8 cellular contexts compared by ENCODE assay signal in the genomic region with DNA sequence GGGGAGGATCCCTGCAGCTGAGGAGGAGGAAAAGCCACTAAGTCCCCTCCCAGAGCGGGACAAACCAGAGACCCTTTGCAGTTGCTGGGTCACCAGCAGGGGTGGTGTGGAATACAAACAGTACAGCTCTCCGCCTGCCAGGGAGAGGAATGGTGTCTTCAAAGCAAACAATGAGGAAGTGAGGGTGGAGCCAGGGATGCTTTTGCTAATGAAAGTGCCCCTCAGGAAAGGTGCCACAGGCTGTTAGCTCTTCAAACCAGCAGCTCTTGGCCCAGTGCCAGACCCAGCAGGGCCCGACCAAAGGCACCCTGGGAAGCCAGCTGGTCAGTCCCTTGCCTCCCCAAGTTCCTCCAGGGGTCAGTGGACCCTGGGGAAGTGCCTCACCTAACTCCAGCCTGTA.
DNase-seq lines count a peak whose midpoint lies in the region; ATAC-seq and TF ChIP-seq lines count a peak whose summit lies in the region.

No MANE protein-coding gene starts in this region.

- no peak overlapping the region for H3K27ac ChIP-seq in iPS DF 6.9 (ENCODE audit: low read length)
- no peak overlapping the region for H3K27ac ChIP-seq in effector memory CD4-positive, alpha-beta T cell (ENCODE audit: insufficient read depth, low read length, poor library complexity, severe bottlenecking)
- H3K27ac ChIP-seq in suprapubic skin: no peak overlapping the region

- H3K4me1 ChIP-seq in NT2/D1 (ENCODE audit: insufficient read depth, insufficient read length): peaks cover 2% of the 10 kb centered on the region
- peaks cover 3% of the 10 kb centered on the region for H3K4me1 ChIP-seq in iPS DF 6.9 (ENCODE audit: control insufficient read depth, insufficient read depth, low read length)
- no peaks in the 10 kb centered on the region for H3K4me1 ChIP-seq in effector memory CD4-positive, alpha-beta T cell (ENCODE audit: control insufficient read depth, insufficient read depth, low read length, poor library complexity, severe bottlenecking)
- H3K4me1 ChIP-seq in suprapubic skin: peaks cover 4% of the 10 kb centered on the region

- H3K4me3 ChIP-seq in NT2/D1 (ENCODE audit: insufficient read length, low read depth) (no peak overlapping the region), iPS DF 6.9 (ENCODE audit: low read length) (no peak overlapping the region), suprapubic skin (no peak overlapping the region)
- H3K4me3 ChIP-seq in effector memory CD4-positive, alpha-beta T cell (ENCODE audit: insufficient read depth, low read depth, low read length, poor library complexity, severe bottlenecking): no peak overlapping the region

- no peak for TF ChIP-seq CTCF in suprapubic skin (IDR thresholded peaks at IDR 0.05)

- H3K36me3 ChIP-seq in NT2/D1 (ENCODE audit: insufficient read depth, insufficient read length, low read length) (peaks cover 15% of the 10 kb centered on the region), iPS DF 6.9 (ENCODE audit: control insufficient read depth, insufficient read depth, low read length) (no peaks in the 10 kb centered on the region), suprapubic skin (peaks cover 12% of the 10 kb centered on the region)
- peaks cover 9% of the 10 kb centered on the region for H3K36me3 ChIP-seq in effector memory CD4-positive, alpha-beta T cell (ENCODE audit: control insufficient read depth, insufficient read depth, low read length)

- ATAC-seq in GM21526 (IDR thresholded peaks at IDR 0.05; ENCODE audit: low FRiP score, unreplicated experiment): no peak

- DNase-seq in Caki2 (ENCODE audit: low read depth) (peak; percentile 7), NT2/D1 (ENCODE audit: low read depth, low spot score) (peak; percentile 23), iPS DF 6.9 (ENCODE audit: low read depth, low spot score) (peak; percentile 33), HCEC 1CT (no peak), suprapubic skin (ENCODE audit: low spot score in 2 of 2) (no peak)
- no peak for DNase-seq in effector memory CD4-positive, alpha-beta T cell

- TF ChIP-seq EP300 in Ishikawa (IDR thresholded peaks at IDR 0.05; ENCODE audit: borderline replicate concordance) (no peak), suprapubic skin (IDR thresholded peaks at IDR 0.05) (no peak)

- H3K9me3 ChIP-seq in NT2/D1 (ENCODE audit: insufficient read depth, low read length) (no peaks in the 10 kb centered on the region), iPS DF 6.9 (ENCODE audit: control insufficient read depth, insufficient read depth, low read length) (no peaks in the 10 kb centered on the region), suprapubic skin (no peaks in the 10 kb centered on the region)
- H3K9me3 ChIP-seq in effector memory CD4-positive, alpha-beta T cell (ENCODE audit: control insufficient read depth, low read length): no peaks in the 10 kb centered on the region

- no peak for TF ChIP-seq POLR2A in suprapubic skin (IDR thresholded peaks at IDR 0.05)

- no CpG with 5 or more reads among the region's 3 CpGs for WGBS in iPS DF 6.9 (ENCODE audit: insufficient coverage, insufficient read length)
- WGBS in suprapubic skin: 83% methylated on average over 2 of the region's 3 CpGs

- no peak for TF ChIP-seq RAD21 in Ishikawa (IDR thresholded peaks at IDR 0.05; ENCODE audit: low read depth)

- in situ Hi-C loops in Caki2 (cut with HindIII; ENCODE audit: low pct_unique_long_range_greater_than_20kb, low sequenced_read_pairs): no loop called here

- H3K27me3 ChIP-seq in NT2/D1 (ENCODE audit: insufficient read depth, insufficient read length): no peaks in the 10 kb centered on the region
- no peaks in the 10 kb centered on the region for H3K27me3 ChIP-seq in iPS DF 6.9 (ENCODE audit: control insufficient read depth, insufficient read depth, low read length)
- H3K27me3 ChIP-seq in effector memory CD4-positive, alpha-beta T cell (replicated peaks; ENCODE audit: control insufficient read depth, insufficient read depth, low read length, poor library complexity, severe bottlenecking): no peaks in the 10 kb centered on the region
- no peaks in the 10 kb centered on the region for H3K27me3 ChIP-seq in suprapubic skin

- H3K9ac ChIP-seq in NT2/D1 (ENCODE audit: insufficient read length, low read depth): no peak overlapping the region

TF ChIP-seq in Ishikawa, 13 proteins besides CTCF, POLR2A, EP300 and RAD21:
- TF ChIP-seq, protein P1, sequence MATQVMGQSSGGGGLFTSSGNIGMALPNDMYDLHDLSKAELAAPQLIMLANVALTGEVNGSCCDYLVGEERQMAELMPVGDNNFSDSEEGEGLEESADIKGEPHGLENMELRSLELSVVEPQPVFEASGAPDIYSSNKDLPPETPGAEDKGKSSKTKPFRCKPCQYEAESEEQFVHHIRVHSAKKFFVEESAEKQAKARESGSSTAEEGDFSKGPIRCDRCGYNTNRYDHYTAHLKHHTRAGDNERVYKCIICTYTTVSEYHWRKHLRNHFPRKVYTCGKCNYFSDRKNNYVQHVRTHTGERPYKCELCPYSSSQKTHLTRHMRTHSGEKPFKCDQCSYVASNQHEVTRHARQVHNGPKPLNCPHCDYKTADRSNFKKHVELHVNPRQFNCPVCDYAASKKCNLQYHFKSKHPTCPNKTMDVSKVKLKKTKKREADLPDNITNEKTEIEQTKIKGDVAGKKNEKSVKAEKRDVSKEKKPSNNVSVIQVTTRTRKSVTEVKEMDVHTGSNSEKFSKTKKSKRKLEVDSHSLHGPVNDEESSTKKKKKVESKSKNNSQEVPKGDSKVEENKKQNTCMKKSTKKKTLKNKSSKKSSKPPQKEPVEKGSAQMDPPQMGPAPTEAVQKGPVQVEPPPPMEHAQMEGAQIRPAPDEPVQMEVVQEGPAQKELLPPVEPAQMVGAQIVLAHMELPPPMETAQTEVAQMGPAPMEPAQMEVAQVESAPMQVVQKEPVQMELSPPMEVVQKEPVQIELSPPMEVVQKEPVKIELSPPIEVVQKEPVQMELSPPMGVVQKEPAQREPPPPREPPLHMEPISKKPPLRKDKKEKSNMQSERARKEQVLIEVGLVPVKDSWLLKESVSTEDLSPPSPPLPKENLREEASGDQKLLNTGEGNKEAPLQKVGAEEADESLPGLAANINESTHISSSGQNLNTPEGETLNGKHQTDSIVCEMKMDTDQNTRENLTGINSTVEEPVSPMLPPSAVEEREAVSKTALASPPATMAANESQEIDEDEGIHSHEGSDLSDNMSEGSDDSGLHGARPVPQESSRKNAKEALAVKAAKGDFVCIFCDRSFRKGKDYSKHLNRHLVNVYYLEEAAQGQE (IDR thresholded peaks at IDR 0.05; ENCODE audit: low read depth): no peak
- TF ChIP-seq USF1 (IDR thresholded peaks at IDR 0.05) (no peak), TAF1 (IDR thresholded peaks at IDR 0.05; ENCODE audit: low read depth) (no peak), NFIC (IDR thresholded peaks at IDR 0.05) (peak; percentile 88), CREB1 (IDR thresholded peaks at IDR 0.05; ENCODE audit: low read depth) (no peak)

Comparison
In these comparisons a context has a peak if more than half of its experiments do, and no peak if none do; other contexts are left out.
1. DNase-seq: peak in Caki2 (single experiment), NT2/D1 (single experiment) and iPS DF 6.9 (single experiment); none in HCEC 1CT (single experiment), effector memory CD4-positive, alpha-beta T cell (0 of 3) and suprapubic skin (0 of 2).